18 cellular contexts compared by ENCODE assay signal in genomic region chr20:38000293-38000692, GRCh38.
"Had no signal": no experiment of that assay in that cellular context is flagged by ENCODE, and none has a peak within 500 bp of the region (broad histone marks: within the 10 kb centered on the region; RNA-seq: fewer than 3 reads in every experiment).

No MANE protein-coding gene starts in this region.

- H3K9me3 Mint-ChIP-seq: activated naive CD8-positive, alpha-beta T cell treated with anti-CD3 and anti-CD28 coated beads, Interleukin-2, amount 50 U/mL, for 24 hours; activated T-helper 1 cell treated with anti-CD3 and anti-CD28 coated beads, Interleukin-12 subunit alpha, Interleukin-12 subunit beta, Interleukin-2, Interleukin-4 antibody, amounts not matched to agents 30 ng/mL and 10 ng/mL and 1 ng/mL, durations not matched to agents 14 hours and 24 hours and 36 hours; mesothelial cell of epicardium; nephron progenitor cell had no signal

- H3K9me3 ChIP-seq: ascending aorta, lower lobe of right lung, SJSA1, stomach had no signal

- H3K27me3 ChIP-seq: ascending aorta, foreskin keratinocyte, hepatocyte, SJSA1, stomach had no signal

- H3K4me1 Mint-ChIP-seq: nephron progenitor cell had no signal

- H3K4me3 Mint-ChIP-seq: activated naive CD8-positive, alpha-beta T cell treated with anti-CD3 and anti-CD28 coated beads, Interleukin-2, amount 50 U/mL, for 24 hours; activated T-helper 1 cell treated with anti-CD3 and anti-CD28 coated beads, Interleukin-12 subunit alpha, Interleukin-12 subunit beta, Interleukin-2, Interleukin-4 antibody, amounts not matched to agents 30 ng/mL and 10 ng/mL and 1 ng/mL, durations not matched to agents 14 hours and 24 hours and 36 hours; mesothelial cell of epicardium; nephron progenitor cell had no signal

- DNase-seq: activated CD4-positive, CD25-positive, alpha-beta regulatory T cell treated with anti-CD3 and anti-CD28 coated beads, Interleukin-2, amount 50 U/mL, for 72 hours; activated CD8-positive, alpha-beta memory T cell treated with anti-CD3 and anti-CD28 coated beads for 24 hours; activated naive CD8-positive, alpha-beta T cell treated with anti-CD3 and anti-CD28 coated beads, Interleukin-2, amount 50 U/mL, for 24 hours; cortex of kidney; foreskin keratinocyte; lower lobe of right lung; nephron progenitor cell; stimulated activated CD4-positive, alpha-beta T cell treated with anti-CD3 and anti-CD28 coated beads, Interleukin-2, amount 100 ng/mL, for 24 hours; stomach; SW 1271; T-helper 2 cell had no signal

- H3K27ac Mint-ChIP-seq: activated naive CD8-positive, alpha-beta T cell treated with anti-CD3 and anti-CD28 coated beads, Interleukin-2, amount 50 U/mL, for 24 hours; mesothelial cell of epicardium; nephron progenitor cell; progenitor cell of endocrine pancreas had no signal

- H3K4me1 ChIP-seq: ascending aorta, lower lobe of right lung had no signal

- H3K27me3 Mint-ChIP-seq: activated naive CD8-positive, alpha-beta T cell treated with anti-CD3 and anti-CD28 coated beads, Interleukin-2, amount 50 U/mL, for 24 hours; progenitor cell of endocrine pancreas had no signal

- H3K27ac ChIP-seq: ascending aorta, hepatocyte, lower lobe of right lung, stomach, VCaP had no signal

- H3K4me3 ChIP-seq: ascending aorta, hepatocyte, lower lobe of right lung, SJSA1, stomach had no signal

- ATAC-seq: activated naive CD8-positive, alpha-beta T cell treated with anti-CD3 and anti-CD28 coated beads, Interleukin-2, amount 50 U/mL, for 24 hours; lower lobe of right lung had no signal
